37 cellular contexts compared by ENCODE assay signal in genomic region chr16:48172682-48173081, GRCh38. TPM values are rescaled to one million over a fixed set of nuclear protein-coding genes. Genes with fewer than 3 reads are reported as not detected.
"Had no signal": no experiment of that assay in that cellular context is flagged by ENCODE, and none has a peak within 500 bp of the region (broad histone marks: within the 10 kb centered on the region; RNA-seq: fewer than 3 reads in every experiment).

No MANE protein-coding gene starts in this region.

- DNase-seq: activated B cell treated with CpG ODN at 0.5 μM for 24 hours; activated CD4-positive, alpha-beta memory T cell treated with anti-CD3 and anti-CD28 coated beads for 36 hours; activated CD4-positive, alpha-beta T cell treated with anti-CD3 and anti-CD28 coated beads for 4 hours; activated CD4-positive, alpha-beta T cell treated with anti-CD3 and anti-CD28 coated beads, Interleukin-2, amount 10 ng/mL, durations not matched to agents 24 days and 14 days; activated CD4-positive, alpha-beta T cell treated with anti-CD3 and anti-CD28 coated beads, Interleukin-2, amount 50 U/mL, for 1 hour; activated CD4-positive, alpha-beta T cell treated with anti-CD3 and anti-CD28 coated beads, Interleukin-2, amount 50 U/mL, for 4 hours; activated CD4-positive, CD25-positive, alpha-beta regulatory T cell treated with anti-CD3 and anti-CD28 coated beads, Interleukin-2, amount 50 U/mL, for 72 hours; activated CD8-positive, alpha-beta memory T cell treated with anti-CD3 and anti-CD28 coated beads, Interleukin-2, amount 50 U/mL, for 4 hours; activated CD8-positive, alpha-beta T cell treated with anti-CD3 and anti-CD28 coated beads for 36 hours; activated effector memory CD4-positive, alpha-beta T cell treated with anti-CD3 and anti-CD28 coated beads, Interleukin-2, amount 50 U/mL, for 16 hours; activated gamma-delta T cell treated with Interleukin-2 at 50 U/mL for 16 hours; activated naive CD4-positive, alpha-beta T cell; activated naive CD4-positive, alpha-beta T cell treated with anti-CD3 and anti-CD28 coated beads for 36 hours; activated naive CD4-positive, alpha-beta T cell treated with anti-CD3 and anti-CD28 coated beads, Interleukin-2, amount 50 U/mL, for 16 hours; activated naive CD8-positive, alpha-beta T cell treated with anti-CD3 and anti-CD28 coated beads for 36 hours; activated T-cell treated with anti-CD3 and anti-CD28 coated beads for 4 hours; activated T-cell treated with anti-CD3 and anti-CD28 coated beads, Interleukin-2, amount 50 U/mL, for 1 hour; activated T-cell treated with anti-CD3 and anti-CD28 coated beads, Interleukin-2, amount 50 U/mL, for 4 hours; activated T-cell treated with anti-CD3 and anti-CD28 coated beads, Interleukin-2, amount 50 U/mL, for 72 hours; adrenal gland; amniotic stem cell; aorta; body of pancreas; brain microvascular endothelial cell; central memory CD4-positive, alpha-beta T cell; T-helper 2 cell; T-helper 9 cell had no signal

- H3K9me3 ChIP-seq: adrenal gland, body of pancreas, breast epithelium had no signal

- H3K36me3 ChIP-seq: adrenal gland, brain microvascular endothelial cell, breast epithelium had no signal

- H3K4me3 ChIP-seq: adrenal gland, body of pancreas, breast epithelium had no signal

- ATAC-seq: activated CD8-positive, alpha-beta T cell treated with anti-CD3 and anti-CD28 coated beads for 36 hours; activated naive CD4-positive, alpha-beta T cell treated with anti-CD3 and anti-CD28 coated beads, Interleukin-2, amount 50 U/mL, for 72 hours; activated T-cell treated with anti-CD3 and anti-CD28 coated beads, Interleukin-2, amount 50 U/mL, for 4 hours; activated T-cell treated with anti-CD3 and anti-CD28 coated beads, Interleukin-2, amount 50 U/mL, for 72 hours; activated T-helper 17 cell treated with anti-CD3 and anti-CD28 coated beads, Interleukin-2, amount 50 U/mL, for 72 hours; body of pancreas had no signal

- FAIRE-seq: astrocyte, colon, TTC549 had no signal

- H3K27ac ChIP-seq: adrenal gland, body of pancreas, brain microvascular endothelial cell, breast epithelium, VCaP had no signal

- H3K27me3 ChIP-seq: adrenal gland, body of pancreas, brain microvascular endothelial cell, breast epithelium had no signal

- H3K4me1 ChIP-seq: adrenal gland, body of pancreas, breast epithelium had no signal

RNA-seq across cellular contexts. Expression of gene ABCC12, which starts 16.9 kb away (rescaled TPM):
- total RNA-seq: activated B cell treated with CpG ODN at 0.5 μM for 24 hours; activated CD4-positive, alpha-beta memory T cell treated with anti-CD3 and anti-CD28 coated beads for 36 hours; activated CD4-positive, alpha-beta T cell treated with anti-CD3 and anti-CD28 coated beads, Interleukin-2, amount 10 ng/mL, durations not matched to agents 24 days and 14 days; activated CD8-positive, alpha-beta memory T cell treated with anti-CD3 and anti-CD28 coated beads for 36 hours; activated CD8-positive, alpha-beta T cell treated with anti-CD3 and anti-CD28 coated beads for 36 hours; activated naive CD4-positive, alpha-beta T cell treated with anti-CD3 and anti-CD28 coated beads for 36 hours; activated naive CD4-positive, alpha-beta T cell treated with anti-CD3 and anti-CD28 coated beads, Interleukin-2, amount 50 U/mL, for 72 hours; activated naive CD8-positive, alpha-beta T cell treated with anti-CD3 and anti-CD28 coated beads for 36 hours; activated T-cell treated with anti-CD3 and anti-CD28 coated beads, Interleukin-2, amount 50 U/mL, for 4 hours; activated T-cell treated with anti-CD3 and anti-CD28 coated beads, Interleukin-2, amount 50 U/mL, for 72 hours; activated T-helper 1 cell treated with anti-CD3 and anti-CD28 coated beads, Interleukin-12 subunit alpha, Interleukin-12 subunit beta, Interleukin-2, Interleukin-4 antibody, amounts not matched to agents 30 ng/mL and 10 ng/mL and 1 ng/mL, durations not matched to agents 14 hours and 24 hours and 36 hours; activated T-helper 17 cell treated with anti-CD3 and anti-CD28 coated beads, Interleukin-2, amount 50 U/mL, for 72 hours; adrenal gland; aorta; astrocyte; body of pancreas; cardiac septum had no signal
- polyA plus RNA-seq: adrenal gland had no signal
